Comparison of ENCODE assay signal across 8 cellular contexts in genomic region chr4:1721666-1722550, GRCh38. TPM values are rescaled to one million over a fixed set of nuclear protein-coding genes. Genes with fewer than 3 reads are reported as not detected.
DNase-seq lines count a peak whose midpoint lies in the region; ATAC-seq, FAIRE-seq and TF ChIP-seq lines count a peak whose summit lies in the region.

No MANE protein-coding gene starts in this region.

- peak overlapping the region; percentile 82 to 93 (median 89) for H3K4me3 Mint-ChIP-seq in brain

- FAIRE-seq in GM12892 (lab: Jason Lieb, UNC) (peak; percentile 14), RCC 7860 (lab: Jason Lieb, UNC) (no peak)

- H3K36me3 ChIP-seq in mucosa of rectum (ENCODE audit: control insufficient read depth in 2 of 2, insufficient read depth in 2 of 2, low read length in 2 of 2) (peaks cover 12 to 19% of the 10 kb centered on the region in 2 donors), thyroid gland (peaks cover 3 to 17% of the 10 kb centered on the region in 2 donors)

- peak overlapping the region in 1 of 2 donors; percentile 81 for H3K27ac ChIP-seq in mucosa of rectum (ENCODE audit: low read depth in 2 of 2, low read length in 2 of 2)
- no peak overlapping the region for H3K27ac ChIP-seq in thyroid gland

- H3K4me3 ChIP-seq in mucosa of rectum (ENCODE audit: low read length in 2 of 2) (peak overlapping the region; percentile 57 to 61), thyroid gland (replicated peaks in 1 of 3) (peak overlapping the region in 1 of 3 donors; percentile 72)

- H3K9me3 ChIP-seq in mucosa of rectum (ENCODE audit: control insufficient read depth in 2 of 2, low read length in 2 of 2) = no peaks in the 10 kb centered on the region
- H3K9me3 ChIP-seq in thyroid gland = no peaks in the 10 kb centered on the region

- intact Hi-C loops in thyroid gland (cut with DNase I) = loop anchor here (5.0 to 10.0 kb wide), 2 partner anchors 145 to 367 kb away; no protein-coding TSS in a partner anchor

- TF ChIP-seq CTCF in brain (conservative IDR thresholded peaks at IDR 0.05) = no peak
- TF ChIP-seq CTCF in thyroid gland (IDR thresholded peaks at IDR 0.05) = no peak

- peaks cover 3% of the 10 kb centered on the region for H3K27me3 Mint-ChIP-seq in brain

- 9% methylated on average over 27 of the region's 61 CpGs for WGBS in thyroid gland, 2 donors

- peak overlapping the region in 4 of 5 experiments; percentile 38 to 82 (median 56) for H3K27ac Mint-ChIP-seq in brain

- H3K9me3 Mint-ChIP-seq in brain = no peaks in the 10 kb centered on the region

- TF ChIP-seq POLR2A in GM12892 (IDR thresholded peaks at IDR 0.05; ENCODE audit: low read depth, low read length) (no peak), thyroid gland (IDR thresholded peaks at IDR 0.05) (no peak)

- H3K27me3 ChIP-seq in mucosa of rectum (ENCODE audit: control insufficient read depth in 2 of 2, insufficient read depth in 2 of 2, low read length in 2 of 2) (no peaks in the 10 kb centered on the region), thyroid gland (no peaks in the 10 kb centered on the region)

- peak overlapping the region; percentile 24 to 42 for H3K9ac ChIP-seq in mucosa of rectum (ENCODE audit: low read depth in 1 of 2, low read length in 2 of 2)

- H3K4me1 ChIP-seq in mucosa of rectum (ENCODE audit: control insufficient read depth in 2 of 2, insufficient read depth in 2 of 2, low read length in 2 of 2) (peaks cover 20 to 39% of the 10 kb centered on the region in 2 donors), thyroid gland (peaks cover 13 to 33% of the 10 kb centered on the region in 2 donors)

- DNase-seq in GM12892 (ENCODE audit: insufficient read length) (no peak), DMS114 treated with DMSO at 0.1 percent for 48 hours (lab: John Stamatoyannopoulos, UW; ENCODE audit: unreplicated experiment) (no peak), RCC 7860 (ENCODE audit: low spot score) (no peak), HuH-7 (ENCODE audit: low spot score) (no peak), thyroid gland (no peak)

- H3K4me1 Mint-ChIP-seq in brain = peaks cover 47% of the 10 kb centered on the region

- H3K36me3 Mint-ChIP-seq in brain = peaks cover 12% of the 10 kb centered on the region

- ATAC-seq in HG03571 (IDR thresholded peaks at IDR 0.05; ENCODE audit: unreplicated experiment) = peak; percentile 3

RNA-seq across cellular contexts. Expression of gene TACC3, which starts 0.6 kb away (rescaled TPM):
- polyA plus RNA-seq in GM12892 (2012; ENCODE audit: missing spikeins) = 40.1 TPM
- 85.1 TPM for polyA plus RNA-seq in brain (ENCODE audit: insufficient read depth, low read depth, low replicate concordance)
- 10 to 100 TPM in 1 of 4 donors, 1 to 10 TPM in 3; 4.8 to 10.3 (median 5.1) TPM for total RNA-seq in thyroid gland

RNA-seq across cellular contexts. Expression of gene TMEM129, which starts 0.8 kb away (rescaled TPM):
- 7.7 TPM for polyA plus RNA-seq in GM12892 (2012; ENCODE audit: missing spikeins)
- polyA plus RNA-seq in brain (ENCODE audit: insufficient read depth, low read depth, low replicate concordance) = 45.5 TPM
- 100 to 1,000 TPM in 2 of 4 donors, 10 to 100 TPM in 2; 64.8 to 138 (median 106) TPM for total RNA-seq in thyroid gland

RNA-seq across cellular contexts. Expression of gene SLBP, which starts 9.8 kb away (rescaled TPM):
- 122 TPM for polyA plus RNA-seq in GM12892 (2012; ENCODE audit: missing spikeins)
- polyA plus RNA-seq in brain (ENCODE audit: insufficient read depth, low read depth, low replicate concordance) = 84.2 TPM
- total RNA-seq in thyroid gland = 10 to 100 TPM; 41.2 to 48.5 (median 43.3) TPM

RNA-seq across cellular contexts. Expression of gene FAM53A, which starts 37.8 kb away (rescaled TPM):
- 0.53 TPM for polyA plus RNA-seq in GM12892 (2012; ENCODE audit: missing spikeins)
- polyA plus RNA-seq in brain (ENCODE audit: insufficient read depth, low read depth, low replicate concordance) = 5.2 TPM
- 10 to 100 TPM; 17.5 to 34.9 (median 21.7) TPM for total RNA-seq in thyroid gland
